ENCODE assay signal across 17 cellular contexts in genomic region chr12:121123488-121123887, GRCh38.
"Had no signal": no experiment of that assay in that cellular context is flagged by ENCODE, and none has a peak within 500 bp of the region (broad histone marks: within the 10 kb centered on the region; RNA-seq: fewer than 3 reads in every experiment).

No MANE protein-coding gene starts in this region.

- H3K36me3 ChIP-seq: heart left ventricle, right atrium auricular region, sigmoid colon, transverse colon had no signal

- H3K36me3 Mint-ChIP-seq: naive thymus-derived CD8-positive, alpha-beta T cell had no signal

- ATAC-seq: esophagus mucosa; mucosa of descending colon; naive thymus-derived CD8-positive, alpha-beta T cell had no signal

- H3K4me1 Mint-ChIP-seq: neural crest cell had no signal

- H3K9me3 ChIP-seq: heart left ventricle, mucosa of descending colon, right atrium auricular region, sigmoid colon, transverse colon had no signal

- DNase-seq: effector memory CD4-positive, alpha-beta T cell; heart left ventricle; hippocampal formation; mucosa of descending colon; naive thymus-derived CD8-positive, alpha-beta T cell; posterior cingulate gyrus; sigmoid colon; stimulated activated CD4-positive, alpha-beta T cell treated with anti-CD3 and anti-CD28 coated beads, Interleukin-2, amount 100 ng/mL, for 24 hours; stimulated activated CD4-positive, alpha-beta T cell treated with anti-CD3 and anti-CD28 coated beads, Interleukin-4, amount 100 ng/mL, for 4 hours; stimulated activated naive CD4-positive, alpha-beta T cell treated with Interleukin-2 at 50 U/mL for 16 hours; transverse colon had no signal

- H3K27ac ChIP-seq: sigmoid colon, transverse colon had no signal

- H3K27me3 ChIP-seq: heart left ventricle, right atrium auricular region, sigmoid colon, transverse colon had no signal

- H3K4me3 Mint-ChIP-seq: naive thymus-derived CD8-positive, alpha-beta T cell; neural crest cell had no signal

- H3K27me3 Mint-ChIP-seq: naive thymus-derived CD8-positive, alpha-beta T cell had no signal

- FAIRE-seq: endometrium, frontal cortex had no signal

- H3K4me3 ChIP-seq: heart left ventricle, mucosa of descending colon, right atrium auricular region, sigmoid colon, skin epidermis, transverse colon had no signal
